ENCODE assay signal across 1 cellular context in the genomic region with DNA sequence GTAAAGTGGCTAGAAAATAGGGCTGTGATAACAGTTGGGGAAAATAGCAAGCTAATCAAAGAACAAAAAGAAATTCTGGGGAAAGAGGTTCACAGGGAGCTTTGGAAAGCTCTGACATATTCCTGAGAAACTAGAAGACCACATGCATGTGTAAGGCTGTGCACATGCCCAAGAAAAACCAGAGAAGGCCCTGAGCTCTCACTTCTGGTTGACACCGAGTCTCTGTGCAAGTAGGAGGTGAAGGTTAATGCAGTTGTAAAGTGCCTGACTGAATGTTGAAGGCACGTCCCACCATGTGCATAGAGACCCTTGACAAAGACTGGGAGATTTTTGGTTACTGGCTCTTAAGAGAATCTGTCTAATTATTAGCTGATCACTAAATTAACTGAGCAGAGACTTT.
TF ChIP-seq lines count a peak whose summit lies in the region.

No MANE protein-coding gene starts in this region.

TF ChIP-seq in K562, 482 proteins besides CTCF, POLR2A, EP300 and RAD21:
- TF ChIP-seq, protein P1, sequence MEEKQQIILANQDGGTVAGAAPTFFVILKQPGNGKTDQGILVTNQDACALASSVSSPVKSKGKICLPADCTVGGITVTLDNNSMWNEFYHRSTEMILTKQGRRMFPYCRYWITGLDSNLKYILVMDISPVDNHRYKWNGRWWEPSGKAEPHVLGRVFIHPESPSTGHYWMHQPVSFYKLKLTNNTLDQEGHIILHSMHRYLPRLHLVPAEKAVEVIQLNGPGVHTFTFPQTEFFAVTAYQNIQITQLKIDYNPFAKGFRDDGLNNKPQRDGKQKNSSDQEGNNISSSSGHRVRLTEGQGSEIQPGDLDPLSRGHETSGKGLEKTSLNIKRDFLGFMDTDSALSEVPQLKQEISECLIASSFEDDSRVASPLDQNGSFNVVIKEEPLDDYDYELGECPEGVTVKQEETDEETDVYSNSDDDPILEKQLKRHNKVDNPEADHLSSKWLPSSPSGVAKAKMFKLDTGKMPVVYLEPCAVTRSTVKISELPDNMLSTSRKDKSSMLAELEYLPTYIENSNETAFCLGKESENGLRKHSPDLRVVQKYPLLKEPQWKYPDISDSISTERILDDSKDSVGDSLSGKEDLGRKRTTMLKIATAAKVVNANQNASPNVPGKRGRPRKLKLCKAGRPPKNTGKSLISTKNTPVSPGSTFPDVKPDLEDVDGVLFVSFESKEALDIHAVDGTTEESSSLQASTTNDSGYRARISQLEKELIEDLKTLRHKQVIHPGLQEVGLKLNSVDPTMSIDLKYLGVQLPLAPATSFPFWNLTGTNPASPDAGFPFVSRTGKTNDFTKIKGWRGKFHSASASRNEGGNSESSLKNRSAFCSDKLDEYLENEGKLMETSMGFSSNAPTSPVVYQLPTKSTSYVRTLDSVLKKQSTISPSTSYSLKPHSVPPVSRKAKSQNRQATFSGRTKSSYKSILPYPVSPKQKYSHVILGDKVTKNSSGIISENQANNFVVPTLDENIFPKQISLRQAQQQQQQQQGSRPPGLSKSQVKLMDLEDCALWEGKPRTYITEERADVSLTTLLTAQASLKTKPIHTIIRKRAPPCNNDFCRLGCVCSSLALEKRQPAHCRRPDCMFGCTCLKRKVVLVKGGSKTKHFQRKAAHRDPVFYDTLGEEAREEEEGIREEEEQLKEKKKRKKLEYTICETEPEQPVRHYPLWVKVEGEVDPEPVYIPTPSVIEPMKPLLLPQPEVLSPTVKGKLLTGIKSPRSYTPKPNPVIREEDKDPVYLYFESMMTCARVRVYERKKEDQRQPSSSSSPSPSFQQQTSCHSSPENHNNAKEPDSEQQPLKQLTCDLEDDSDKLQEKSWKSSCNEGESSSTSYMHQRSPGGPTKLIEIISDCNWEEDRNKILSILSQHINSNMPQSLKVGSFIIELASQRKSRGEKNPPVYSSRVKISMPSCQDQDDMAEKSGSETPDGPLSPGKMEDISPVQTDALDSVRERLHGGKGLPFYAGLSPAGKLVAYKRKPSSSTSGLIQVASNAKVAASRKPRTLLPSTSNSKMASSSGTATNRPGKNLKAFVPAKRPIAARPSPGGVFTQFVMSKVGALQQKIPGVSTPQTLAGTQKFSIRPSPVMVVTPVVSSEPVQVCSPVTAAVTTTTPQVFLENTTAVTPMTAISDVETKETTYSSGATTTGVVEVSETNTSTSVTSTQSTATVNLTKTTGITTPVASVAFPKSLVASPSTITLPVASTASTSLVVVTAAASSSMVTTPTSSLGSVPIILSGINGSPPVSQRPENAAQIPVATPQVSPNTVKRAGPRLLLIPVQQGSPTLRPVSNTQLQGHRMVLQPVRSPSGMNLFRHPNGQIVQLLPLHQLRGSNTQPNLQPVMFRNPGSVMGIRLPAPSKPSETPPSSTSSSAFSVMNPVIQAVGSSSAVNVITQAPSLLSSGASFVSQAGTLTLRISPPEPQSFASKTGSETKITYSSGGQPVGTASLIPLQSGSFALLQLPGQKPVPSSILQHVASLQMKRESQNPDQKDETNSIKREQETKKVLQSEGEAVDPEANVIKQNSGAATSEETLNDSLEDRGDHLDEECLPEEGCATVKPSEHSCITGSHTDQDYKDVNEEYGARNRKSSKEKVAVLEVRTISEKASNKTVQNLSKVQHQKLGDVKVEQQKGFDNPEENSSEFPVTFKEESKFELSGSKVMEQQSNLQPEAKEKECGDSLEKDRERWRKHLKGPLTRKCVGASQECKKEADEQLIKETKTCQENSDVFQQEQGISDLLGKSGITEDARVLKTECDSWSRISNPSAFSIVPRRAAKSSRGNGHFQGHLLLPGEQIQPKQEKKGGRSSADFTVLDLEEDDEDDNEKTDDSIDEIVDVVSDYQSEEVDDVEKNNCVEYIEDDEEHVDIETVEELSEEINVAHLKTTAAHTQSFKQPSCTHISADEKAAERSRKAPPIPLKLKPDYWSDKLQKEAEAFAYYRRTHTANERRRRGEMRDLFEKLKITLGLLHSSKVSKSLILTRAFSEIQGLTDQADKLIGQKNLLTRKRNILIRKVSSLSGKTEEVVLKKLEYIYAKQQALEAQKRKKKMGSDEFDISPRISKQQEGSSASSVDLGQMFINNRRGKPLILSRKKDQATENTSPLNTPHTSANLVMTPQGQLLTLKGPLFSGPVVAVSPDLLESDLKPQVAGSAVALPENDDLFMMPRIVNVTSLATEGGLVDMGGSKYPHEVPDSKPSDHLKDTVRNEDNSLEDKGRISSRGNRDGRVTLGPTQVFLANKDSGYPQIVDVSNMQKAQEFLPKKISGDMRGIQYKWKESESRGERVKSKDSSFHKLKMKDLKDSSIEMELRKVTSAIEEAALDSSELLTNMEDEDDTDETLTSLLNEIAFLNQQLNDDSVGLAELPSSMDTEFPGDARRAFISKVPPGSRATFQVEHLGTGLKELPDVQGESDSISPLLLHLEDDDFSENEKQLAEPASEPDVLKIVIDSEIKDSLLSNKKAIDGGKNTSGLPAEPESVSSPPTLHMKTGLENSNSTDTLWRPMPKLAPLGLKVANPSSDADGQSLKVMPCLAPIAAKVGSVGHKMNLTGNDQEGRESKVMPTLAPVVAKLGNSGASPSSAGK (IDR thresholded peaks at IDR 0.05) = peak; percentile 55
- TF ChIP-seq, protein P2, sequence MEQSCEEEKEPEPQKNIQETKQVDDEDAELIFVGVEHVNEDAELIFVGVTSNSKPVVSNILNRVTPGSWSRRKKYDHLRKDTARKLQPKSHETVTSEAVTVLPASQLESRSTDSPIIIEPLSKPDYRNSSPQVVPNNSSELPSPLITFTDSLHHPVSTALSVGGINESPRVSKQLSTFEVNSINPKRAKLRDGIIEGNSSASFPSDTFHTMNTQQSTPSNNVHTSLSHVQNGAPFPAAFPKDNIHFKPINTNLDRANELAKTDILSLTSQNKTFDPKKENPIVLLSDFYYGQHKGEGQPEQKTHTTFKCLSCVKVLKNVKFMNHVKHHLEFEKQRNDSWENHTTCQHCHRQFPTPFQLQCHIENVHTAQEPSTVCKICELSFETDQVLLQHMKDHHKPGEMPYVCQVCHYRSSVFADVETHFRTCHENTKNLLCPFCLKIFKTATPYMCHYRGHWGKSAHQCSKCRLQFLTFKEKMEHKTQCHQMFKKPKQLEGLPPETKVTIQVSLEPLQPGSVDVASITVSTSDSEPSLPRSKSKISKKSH (CRISPR knock-in tag; IDR thresholded peaks at IDR 0.05) = no peak
